Comparison of ENCODE assay signal across 33 cellular contexts in genomic region chr22:29975494-29975893, GRCh38.
"Had no signal": no experiment of that assay in that cellular context is flagged by ENCODE, and none has a peak within 500 bp of the region (broad histone marks: within the 10 kb centered on the region; RNA-seq: fewer than 3 reads in every experiment).

No MANE protein-coding gene starts in this region.

- H3K4me3 ChIP-seq: adrenal gland, body of pancreas, breast epithelium had no signal

- H3K27ac ChIP-seq: adrenal gland, body of pancreas, brain microvascular endothelial cell, breast epithelium, VCaP had no signal

- H3K9me3 ChIP-seq: adrenal gland, body of pancreas, breast epithelium had no signal

- H3K27me3 ChIP-seq: adrenal gland, body of pancreas, brain microvascular endothelial cell, breast epithelium had no signal

- DNase-seq: activated CD4-positive, alpha-beta memory T cell treated with anti-CD3 and anti-CD28 coated beads, Interleukin-2, amount 10 ng/mL, durations not matched to agents 7 days and 5 days; activated CD4-positive, alpha-beta T cell treated with anti-CD3 and anti-CD28 coated beads for 1 hour; activated CD4-positive, alpha-beta T cell treated with anti-CD3 and anti-CD28 coated beads for 36 hours; activated CD4-positive, alpha-beta T cell treated with anti-CD3 and anti-CD28 coated beads for 48 hours; activated CD4-positive, alpha-beta T cell treated with anti-CD3 and anti-CD28 coated beads, Interleukin-2, amount 10 ng/mL, durations not matched to agents 7 days and 5 days; activated CD4-positive, alpha-beta T cell treated with anti-CD3 and anti-CD28 coated beads, Interleukin-2, amount 50 U/mL, for 48 hours; activated CD4-positive, CD25-positive, alpha-beta regulatory T cell; activated CD8-positive, alpha-beta memory T cell treated with anti-CD3 and anti-CD28 coated beads for 24 hours; activated CD8-positive, alpha-beta memory T cell treated with anti-CD3 and anti-CD28 coated beads, Interleukin-2, amount 10 ng/mL, durations not matched to agents 7 days and 5 days; activated CD8-positive, alpha-beta memory T cell treated with anti-CD3 and anti-CD28 coated beads, Interleukin-2, amount 50 U/mL, for 48 hours; activated CD8-positive, alpha-beta T cell treated with anti-CD3 and anti-CD28 coated beads, Interleukin-2, amount 10 ng/mL, durations not matched to agents 7 days and 5 days; activated effector memory CD4-positive, alpha-beta T cell treated with Interleukin-2 at 50 U/mL for 16 hours; activated gamma-delta T cell; activated naive CD4-positive, alpha-beta T cell treated with anti-CD3 and anti-CD28 coated beads for 36 hours; activated naive CD4-positive, alpha-beta T cell treated with anti-CD3 and anti-CD28 coated beads, Interleukin-2, amount 50 U/mL, for 16 hours; activated naive CD8-positive, alpha-beta T cell treated with anti-CD3 and anti-CD28 coated beads for 36 hours; activated T-cell treated with anti-CD3 and anti-CD28 coated beads, Interleukin-2, amount 50 U/mL, for 24 hours; activated T-cell treated with anti-CD3 and anti-CD28 coated beads, Interleukin-2, amount 50 U/mL, for 48 hours; adrenal gland; amniotic stem cell; aorta; body of pancreas; brain microvascular endothelial cell; central memory CD4-positive, alpha-beta T cell; T-helper 1 cell; T-helper 2 cell; T-helper 9 cell had no signal

- H3K36me3 ChIP-seq: adrenal gland, breast epithelium had no signal

- FAIRE-seq: astrocyte, TTC549 had no signal

- ATAC-seq: activated CD4-positive, alpha-beta T cell treated with anti-CD3 and anti-CD28 coated beads for 36 hours; activated CD4-positive, CD25-positive, alpha-beta regulatory T cell treated with anti-CD3 and anti-CD28 coated beads, Interleukin-2, amount 50 U/mL, for 24 hours; activated CD8-positive, alpha-beta memory T cell treated with anti-CD3 and anti-CD28 coated beads, Interleukin-2, amount 10 ng/mL, durations not matched to agents 7 days and 5 days; activated CD8-positive, alpha-beta T cell treated with anti-CD3 and anti-CD28 coated beads, Interleukin-2, amount 10 ng/mL, durations not matched to agents 7 days and 5 days; activated naive CD4-positive, alpha-beta T cell treated with anti-CD3 and anti-CD28 coated beads, Interleukin-2, amount 50 U/mL, for 72 hours; body of pancreas had no signal
